ENCODE assay signal across 8 cellular contexts in genomic region chr21:44454747-44455523, GRCh38. TPM values are rescaled to one million over a fixed set of nuclear protein-coding genes. Genes with fewer than 3 reads are reported as not detected.
DNase-seq lines count a peak whose midpoint lies in the region; ATAC-seq and TF ChIP-seq lines count a peak whose summit lies in the region.

Gene LRRC3 (plus strand): TSS chr21:44455510. CDS start chr21:44456645, 1,135 bp downstream.

- intact Hi-C loops in colonic mucosa (cut with DNase I): no loop called here
- intact Hi-C loops in left lung (cut with DNase I): no loop called here

- TF ChIP-seq CTCF in colonic mucosa (IDR thresholded peaks at IDR 0.05) (no peak), left lung (IDR thresholded peaks at IDR 0.05) (no peak)

- peak; percentile 61 for ATAC-seq in GM18502 (IDR thresholded peaks at IDR 0.05; ENCODE audit: poor library complexity, unreplicated experiment)
- ATAC-seq in left lung: peak; percentile 92
- ATAC-seq in GM21529 (IDR thresholded peaks at IDR 0.05; ENCODE audit: unreplicated experiment): no peak
- ATAC-seq in HG02623 (IDR thresholded peaks at IDR 0.05; ENCODE audit: unreplicated experiment): no peak

- H3K4me3 ChIP-seq in colonic mucosa (peak within 1 kb of the TSS; percentile 83), left lung (peak within 1 kb of the TSS; percentile 73 to 83)

- H3K27ac ChIP-seq in colonic mucosa: no peak within 1 kb of the TSS
- no peak within 1 kb of the TSS for H3K27ac ChIP-seq in left lung

- peaks cover 4% of the 10 kb centered on the region for H3K4me1 ChIP-seq in colonic mucosa
- H3K4me1 ChIP-seq in left lung: peaks cover 5 to 13% of the 10 kb centered on the region in 2 donors

- H3K36me3 ChIP-seq in colonic mucosa (no peaks in the 10 kb centered on the region), left lung (no peaks in the 10 kb centered on the region)

- H3K9me3 ChIP-seq in colonic mucosa (no peaks in the 10 kb centered on the region), left lung (peaks cover 0 to 3% of the 10 kb centered on the region in 2 donors)

- DNase-seq in NCI-H146 treated with DMSO at 0.1 percent for 48 hours (lab: John Stamatoyannopoulos, UW; ENCODE audit: unreplicated experiment) (peak; percentile 65), colonic mucosa (peak; percentile 89), left lung (peak; percentile 89 to 93)
- peak; percentile 70 to 76 for DNase-seq in activated CD4-positive, alpha-beta T cell treated with anti-CD3 and anti-CD28 coated beads for 24 hours (ENCODE audit: low read depth in 2 of 2)
- peak; percentile 69 to 80 for DNase-seq in stimulated activated CD4-positive, alpha-beta T cell treated with anti-CD3 and anti-CD28 coated beads, Interleukin-2, amount 100 ng/mL, for 48 hours

- H3K27me3 ChIP-seq in colonic mucosa (no peaks in the 10 kb centered on the region), left lung (peaks cover 0 to 40% of the 10 kb centered on the region in 2 donors)

- peak within 1 kb of the TSS; percentile 19 to 50 for H3K9ac ChIP-seq in colonic mucosa (ENCODE audit: low read depth in 2 of 2, low read length in 2 of 2)

RNA-seq across cellular contexts. Expression of gene LRRC3, which starts in this region (rescaled TPM):
- total RNA-seq in colonic mucosa: 1 to 10 TPM; 2.0 to 2.7 TPM
- total RNA-seq in left lung: 1 to 10 TPM; 2.4 to 5.7 TPM

Comparison
In these comparisons a context has a peak if more than half of its experiments do, and no peak if none do; other contexts are left out.
1. ATAC-seq: peak in GM18502 (single experiment) and left lung (single experiment); none in GM21529 (single experiment) and HG02623 (single experiment).
2. Peak in every context shown above with its lines, with median percentiles within 50 percentile points of each other: DNase-seq.